ENCODE assay signal across 20 cellular contexts in genomic region chr11:93515438-93515837, GRCh38.
"Had no signal": no experiment of that assay in that cellular context is flagged by ENCODE, and none has a peak within 500 bp of the region (broad histone marks: within the 10 kb centered on the region; RNA-seq: fewer than 3 reads in every experiment).

No MANE protein-coding gene starts in this region.

- H3K27ac Mint-ChIP-seq: activated CD4-positive, alpha-beta T cell treated with anti-CD3 and anti-CD28 coated beads, Interleukin-2, amount 10 ng/mL, durations not matched to agents 7 days and 5 days; activated naive CD4-positive, alpha-beta T cell treated with anti-CD3 and anti-CD28 coated beads, Interleukin-2, amount 10 ng/mL, durations not matched to agents 7 days and 5 days; activated T-helper 17 cell treated with anti-CD3 and anti-CD28 coated beads, Interleukin-2, amount 50 U/mL, for 72 hours; effector memory CD8-positive, alpha-beta T cell; naive thymus-derived CD4-positive, alpha-beta T cell had no signal

- H3K4me3 Mint-ChIP-seq: activated CD4-positive, alpha-beta T cell treated with anti-CD3 and anti-CD28 coated beads, Interleukin-2, amount 10 ng/mL, durations not matched to agents 7 days and 5 days; activated naive CD4-positive, alpha-beta T cell treated with anti-CD3 and anti-CD28 coated beads, Interleukin-2, amount 10 ng/mL, durations not matched to agents 7 days and 5 days; activated T-helper 17 cell treated with anti-CD3 and anti-CD28 coated beads, Interleukin-2, amount 50 U/mL, for 72 hours; effector memory CD8-positive, alpha-beta T cell; naive thymus-derived CD4-positive, alpha-beta T cell had no signal

- H3K4me3 ChIP-seq: adrenal gland, gastroesophageal sphincter, hepatocyte, lung, transverse colon had no signal

- H3K27ac ChIP-seq: adrenal gland, gastroesophageal sphincter, hepatocyte, transverse colon had no signal

- H3K4me2 ChIP-seq: hepatocyte had no signal

- H3K27me3 Mint-ChIP-seq: activated CD4-positive, alpha-beta T cell treated with anti-CD3 and anti-CD28 coated beads, Interleukin-2, amount 10 ng/mL, durations not matched to agents 7 days and 5 days; activated naive CD4-positive, alpha-beta T cell treated with anti-CD3 and anti-CD28 coated beads, Interleukin-2, amount 10 ng/mL, durations not matched to agents 7 days and 5 days; activated T-helper 17 cell treated with anti-CD3 and anti-CD28 coated beads, Interleukin-2, amount 50 U/mL, for 72 hours; naive thymus-derived CD4-positive, alpha-beta T cell had no signal

- H3K9me3 Mint-ChIP-seq: activated CD4-positive, alpha-beta T cell treated with anti-CD3 and anti-CD28 coated beads, Interleukin-2, amount 10 ng/mL, durations not matched to agents 7 days and 5 days; activated naive CD4-positive, alpha-beta T cell treated with anti-CD3 and anti-CD28 coated beads, Interleukin-2, amount 10 ng/mL, durations not matched to agents 7 days and 5 days; activated T-helper 17 cell treated with anti-CD3 and anti-CD28 coated beads, Interleukin-2, amount 50 U/mL, for 72 hours; effector memory CD8-positive, alpha-beta T cell; naive thymus-derived CD4-positive, alpha-beta T cell had no signal

- H3K36me3 ChIP-seq: adrenal gland, gastroesophageal sphincter, transverse colon had no signal

- H3K9me3 ChIP-seq: adrenal gland, gastroesophageal sphincter, transverse colon had no signal

- DNase-seq: activated CD4-positive, alpha-beta T cell treated with anti-CD3 and anti-CD28 coated beads, Interleukin-2, amount 10 ng/mL, durations not matched to agents 7 days and 5 days; activated CD4-positive, CD25-positive, alpha-beta regulatory T cell; activated CD8-positive, alpha-beta memory T cell treated with anti-CD3 and anti-CD28 coated beads for 24 hours; activated naive CD4-positive, alpha-beta T cell treated with anti-CD3 and anti-CD28 coated beads, Interleukin-2, amount 10 ng/mL, durations not matched to agents 7 days and 5 days; adrenal gland; central memory CD4-positive, alpha-beta T cell; cortex of kidney; effector memory CD8-positive, alpha-beta T cell; naive thymus-derived CD4-positive, alpha-beta T cell; posterior cingulate gyrus; stimulated activated CD4-positive, alpha-beta T cell treated with anti-CD3 and anti-CD28 coated beads, Interleukin-2, amount 100 ng/mL, for 24 hours; stimulated activated naive CD4-positive, alpha-beta T cell; substantia nigra; T-helper 9 cell; transverse colon had no signal

- H3K27me3 ChIP-seq: adrenal gland, gastroesophageal sphincter, hepatocyte, transverse colon had no signal

- ATAC-seq: activated T-helper 17 cell treated with anti-CD3 and anti-CD28 coated beads, Interleukin-2, amount 50 U/mL, for 72 hours; effector memory CD8-positive, alpha-beta T cell; gastroesophageal sphincter; naive thymus-derived CD4-positive, alpha-beta T cell; sciatic nerve had no signal

- H2AFZ ChIP-seq: hepatocyte had no signal
